ENCODE assay signal across 8 cellular contexts in genomic region chr9:118595719-118596305, GRCh38.
DNase-seq lines count a peak whose midpoint lies in the region; ATAC-seq and TF ChIP-seq lines count a peak whose summit lies in the region.

No MANE protein-coding gene starts in this region.

- no peak overlapping the region for H3K27ac Mint-ChIP-seq in WTC11

- H3K36me3 Mint-ChIP-seq in WTC11 = no peaks in the 10 kb centered on the region

- peak; percentile 16 for TF ChIP-seq CTCF in NB4 (IDR thresholded peaks at IDR 0.05; ENCODE audit: low read depth, low read length)
- 0 out of 2 replicates have a peak, but pooled peaks have one; percentile 16 for TF ChIP-seq CTCF in WTC11 (IDR thresholded peaks at IDR 0.05)

- no peak for TF ChIP-seq POLR2A in NB4 (IDR thresholded peaks at IDR 0.05; ENCODE audit: extremely low read depth, insufficient read length)

- no peaks in the 10 kb centered on the region for H3K27me3 Mint-ChIP-seq in WTC11 (ENCODE audit: low read depth)

- CTCF ChIA-PET in WTC11 (lab: Charles Lee) = interaction anchor here (0.6 to 1.3 kb wide), 15 partner anchors 11 to 1753 kb away, joined by 3 to 15 read pairs (median 4); partner anchors contain the start of gene BRINP1

- peaks cover 14% of the 10 kb centered on the region for H3K4me1 Mint-ChIP-seq in WTC11

- H3K9me3 Mint-ChIP-seq in WTC11 = no peaks in the 10 kb centered on the region

- no peak overlapping the region for H3K4me3 ChIP-seq in NB4 (ENCODE audit: low read depth, low read length)

- DNase-seq in DMS153 treated with DMSO at 0.1 percent for 48 hours (lab: John Stamatoyannopoulos, UW; ENCODE audit: unreplicated experiment) = peak; percentile 63
- DNase-seq in NB4 (ENCODE audit: low read depth) = peak; percentile 40
- peak; percentile 59 for DNase-seq in WTC11 (ENCODE audit: low spot score)
- DNase-seq in iris pigment epithelial cell (ENCODE audit: low read depth) = peak; percentile 36
- DNase-seq in stimulated activated naive CD4-positive, alpha-beta T cell (lab: John Stamatoyannopoulos, UW) = no peak
- no peak for DNase-seq in activated CD4-positive, CD25-positive, alpha-beta regulatory T cell (lab: John Stamatoyannopoulos, UW)

- POLR2A ChIA-PET in WTC11 (lab: Charles Lee) = no interaction called here

- no peak overlapping the region for H3K4me3 Mint-ChIP-seq in WTC11

- ATAC-seq in WTC11 = peak; percentile 99
- no peak for ATAC-seq in HG03108 (IDR thresholded peaks at IDR 0.05; ENCODE audit: unreplicated experiment)
- ATAC-seq in GM19351 (IDR thresholded peaks at IDR 0.05; ENCODE audit: unreplicated experiment) = no peak

TF ChIP-seq in WTC11, 78 proteins besides CTCF, POLR2A, EP300 and RAD21:
- TF ChIP-seq PRRX2 (CRISPR knock-in tag; IDR thresholded peaks at IDR 0.05) (no peak), AFF4 (CRISPR knock-in tag; IDR thresholded peaks at IDR 0.05; ENCODE audit: borderline replicate concordance) (no peak), E2F1 (CRISPR knock-in tag; IDR thresholded peaks at IDR 0.05) (no peak), GTF2I (CRISPR knock-in tag; conservative IDR thresholded peaks at IDR 0.05) (no peak), ZNF317 (CRISPR knock-in tag; IDR thresholded peaks at IDR 0.05; ENCODE audit: borderline replicate concordance, low read depth) (no peak), ZSCAN18 (CRISPR knock-in tag; IDR thresholded peaks at IDR 0.05) (no peak), SP1 (CRISPR knock-in tag; conservative IDR thresholded peaks at IDR 0.05) (no peak), ZNF532 (CRISPR knock-in tag; IDR thresholded peaks at IDR 0.05; ENCODE audit: borderline replicate concordance) (no peak), CDX4 (CRISPR knock-in tag; IDR thresholded peaks at IDR 0.05; ENCODE audit: borderline replicate concordance) (no peak), IRF2 (CRISPR knock-in tag; IDR thresholded peaks at IDR 0.05; ENCODE audit: borderline replicate concordance, low read depth) (no peak), ZNF423 (CRISPR knock-in tag; IDR thresholded peaks at IDR 0.05) (no peak), NR2C2 (CRISPR knock-in tag; IDR thresholded peaks at IDR 0.05) (no peak), IRF1 (CRISPR knock-in tag; IDR thresholded peaks at IDR 0.05) (no peak), SMAD4 (CRISPR knock-in tag; IDR thresholded peaks at IDR 0.05) (no peak), NFYB (CRISPR knock-in tag; conservative IDR thresholded peaks at IDR 0.05; ENCODE audit: low read depth) (no peak)
TF ChIP-seq in WTC11: peak in this region for 0.

Comparison
In these comparisons a context has a peak if more than half of its experiments do, and no peak if none do; other contexts are left out.
1. DNase-seq: peak in DMS153 treated with DMSO at 0.1 percent for 48 hours (single experiment), NB4 (single experiment), WTC11 (single experiment) and iris pigment epithelial cell (single experiment); none in stimulated activated naive CD4-positive, alpha-beta T cell (0 of 6) and activated CD4-positive, CD25-positive, alpha-beta regulatory T cell (0 of 4).